In genomic region chr3:179347108-179347382, GRCh38 we compare ENCODE assay signal across 8 cellular contexts. TPM values are rescaled to one million over a fixed set of nuclear protein-coding genes. Genes with fewer than 3 reads are reported as not detected.
DNase-seq lines count a peak whose midpoint lies in the region; ATAC-seq and TF ChIP-seq lines count a peak whose summit lies in the region.

No MANE protein-coding gene starts in this region.

- H3K27ac ChIP-seq in GM23338 (ENCODE audit: low read depth) (peak overlapping the region; percentile 91; the same call in 1 of the 2 replicates), left ventricle myocardium inferior (replicated peaks) (peak overlapping the region; percentile 93)

- no peak for TF ChIP-seq CTCF in GM23338 (conservative IDR thresholded peaks at IDR 0.05; ENCODE audit: low read depth in 2 of 2)
- no peak for TF ChIP-seq CTCF in left ventricle myocardium inferior (IDR thresholded peaks at IDR 0.05; ENCODE audit: borderline replicate concordance)

- peaks cover 4% of the 10 kb centered on the region for H3K27me3 Mint-ChIP-seq in GM23338 (ENCODE audit: insufficient read depth, low read depth, poor library complexity)
- H3K27me3 Mint-ChIP-seq in activated CD4-positive, alpha-beta memory T cell treated with anti-CD3 and anti-CD28 coated beads, Interleukin-2, amount 10 ng/mL, durations not matched to agents 7 days and 5 days: no peaks in the 10 kb centered on the region

- intact Hi-C loops in left ventricle myocardium inferior (cut with micrococcal nuclease): no loop called here

- H3K4me3 ChIP-seq in GM23338 (peak overlapping the region; percentile 71), left ventricle myocardium inferior (peak overlapping the region; percentile 89), skeletal muscle satellite cell (ENCODE audit: low read length) (peak overlapping the region; percentile 92)

- CTCF ChIA-PET in activated CD4-positive, alpha-beta memory T cell treated with anti-CD3 and anti-CD28 coated beads, Interleukin-2, amount 10 ng/mL, durations not matched to agents 7 days and 5 days (lab: Charles Lee): interaction anchor here (1.4 to 2.5 kb wide), 3 partner anchors 23 to 26 kb away, joined by 3 to 11 read pairs (median 8); partner anchors contain the start of gene ZNF639

- 0 out of 2 replicates have a peak, but pooled peaks cover 9% of the 10 kb centered on the region for H4K20me1 ChIP-seq in GM23338 (replicated peaks; ENCODE audit: insufficient read depth)

- H3K4me2 ChIP-seq in GM23338 (peak overlapping the region; percentile 86), skeletal muscle satellite cell (ENCODE audit: low read length) (peak overlapping the region; percentile 87)

- ATAC-seq in GM23338 (peak; percentile 15), GM18520 (IDR thresholded peaks at IDR 0.05; ENCODE audit: unreplicated experiment) (no peak), HG03139 (IDR thresholded peaks at IDR 0.05; ENCODE audit: unreplicated experiment) (no peak)

- peaks cover 6% of the 10 kb centered on the region; the same call in 2 of the 3 replicates for H3K36me3 Mint-ChIP-seq in GM23338 (ENCODE audit: low read depth)
- H3K36me3 Mint-ChIP-seq in activated CD4-positive, alpha-beta memory T cell treated with anti-CD3 and anti-CD28 coated beads, Interleukin-2, amount 10 ng/mL, durations not matched to agents 7 days and 5 days (ENCODE audit: low read depth): peaks cover 16% of the 10 kb centered on the region

- peak overlapping the region; percentile 67; the same call in 1 of the 2 replicates for H2AFZ ChIP-seq in GM23338

- H3K9me3 Mint-ChIP-seq in GM23338: no peaks in the 10 kb centered on the region
- no peaks in the 10 kb centered on the region for H3K9me3 Mint-ChIP-seq in activated CD4-positive, alpha-beta memory T cell treated with anti-CD3 and anti-CD28 coated beads, Interleukin-2, amount 10 ng/mL, durations not matched to agents 7 days and 5 days

- peaks cover 17% of the 10 kb centered on the region for H3K79me2 ChIP-seq in GM23338 (replicated peaks; ENCODE audit: insufficient read depth)

- H3K4me1 Mint-ChIP-seq in GM23338: peaks cover 5% of the 10 kb centered on the region; the same call in 2 of the 3 replicates
- peaks cover 25% of the 10 kb centered on the region for H3K4me1 Mint-ChIP-seq in activated CD4-positive, alpha-beta memory T cell treated with anti-CD3 and anti-CD28 coated beads, Interleukin-2, amount 10 ng/mL, durations not matched to agents 7 days and 5 days

- no peaks in the 10 kb centered on the region for H3F3A ChIP-seq in GM23338 (replicated peaks; ENCODE audit: low read depth)

- POLR2A ChIA-PET in activated CD4-positive, alpha-beta memory T cell treated with anti-CD3 and anti-CD28 coated beads, Interleukin-2, amount 10 ng/mL, durations not matched to agents 7 days and 5 days (lab: Charles Lee): interaction anchor here (0.9 to 3.8 kb wide), 7 partner anchors 23 to 276 kb away, joined by 3 to 42 read pairs (median 4); partner anchors contain the start of genes GNB4, NDUFB5, ZMAT3 and ZNF639

- H3K27me3 ChIP-seq in GM23338 (ENCODE audit: insufficient read depth) (no peaks in the 10 kb centered on the region), left ventricle myocardium inferior (ENCODE audit: low read depth) (no peaks in the 10 kb centered on the region), skeletal muscle satellite cell (ENCODE audit: control insufficient read depth, insufficient read depth, low read length) (no peaks in the 10 kb centered on the region)

- DNase-seq in GM23338 (ENCODE audit: low spot score) (no peak), left ventricle myocardium inferior (no peak), ureter (ENCODE audit: low spot score) (no peak), NCI-H2196 (lab: John Stamatoyannopoulos, UW; ENCODE audit: unreplicated experiment) (no peak)
- DNase-seq in activated CD4-positive, alpha-beta memory T cell treated with anti-CD3 and anti-CD28 coated beads, Interleukin-2, amount 10 ng/mL, durations not matched to agents 7 days and 5 days: no peak

- peak overlapping the region; percentile 83 for H3K9ac ChIP-seq in skeletal muscle satellite cell (ENCODE audit: low read depth, low read length)

- H3K27ac Mint-ChIP-seq in GM23338: no peak overlapping the region
- peak overlapping the region; percentile 84 for H3K27ac Mint-ChIP-seq in activated CD4-positive, alpha-beta memory T cell treated with anti-CD3 and anti-CD28 coated beads, Interleukin-2, amount 10 ng/mL, durations not matched to agents 7 days and 5 days

- peaks cover 8% of the 10 kb centered on the region for H3K4me1 ChIP-seq in GM23338 (ENCODE audit: insufficient read depth)
- peaks cover 31% of the 10 kb centered on the region for H3K4me1 ChIP-seq in left ventricle myocardium inferior
- H3K4me1 ChIP-seq in skeletal muscle satellite cell (ENCODE audit: control insufficient read depth, insufficient read depth, low read length): peaks cover 9% of the 10 kb centered on the region

- H3K9me3 ChIP-seq in left ventricle myocardium inferior (replicated peaks): no peaks in the 10 kb centered on the region
- H3K9me3 ChIP-seq in skeletal muscle satellite cell (replicated peaks; ENCODE audit: low read length): no peaks in the 10 kb centered on the region

- H3K4me3 Mint-ChIP-seq in GM23338: peak overlapping the region; percentile 97
- peak overlapping the region; percentile 94 for H3K4me3 Mint-ChIP-seq in activated CD4-positive, alpha-beta memory T cell treated with anti-CD3 and anti-CD28 coated beads, Interleukin-2, amount 10 ng/mL, durations not matched to agents 7 days and 5 days

- no peaks in the 10 kb centered on the region for H3K9me2 ChIP-seq in GM23338 (ENCODE audit: insufficient read depth)

- H3K36me3 ChIP-seq in GM23338 (ENCODE audit: insufficient read depth) (peaks cover 11% of the 10 kb centered on the region; the same call in 1 of the 2 replicates), left ventricle myocardium inferior (peaks cover 26% of the 10 kb centered on the region), skeletal muscle satellite cell (ENCODE audit: insufficient read depth, low read length) (peaks cover 13% of the 10 kb centered on the region)

RNA-seq across cellular contexts. Expression of gene MFN1, which starts 0.5 kb away (rescaled TPM):
- 31.4 and 36.2 TPM in 2 replicates for total RNA-seq in GM23338 (2014; rRNA removed; shearing (Covaris generic))
- polyA plus RNA-seq in GM23338 (2016; fragmentation: Nextera tagmentation; extraction: Ambion mirVana): 12.6 and 16.1 TPM in 2 replicates
- total RNA-seq in activated CD4-positive, alpha-beta memory T cell treated with anti-CD3 and anti-CD28 coated beads, Interleukin-2, amount 10 ng/mL, durations not matched to agents 7 days and 5 days: 10 to 100 TPM; 30.6 to 31.2 TPM
- total RNA-seq in left ventricle myocardium inferior (74.2 TPM), ureter (56.0 TPM)
- 39.3 and 46.9 TPM in 2 replicates for total RNA-seq in skeletal muscle satellite cell (2012; rRNA removed)

RNA-seq across cellular contexts. Expression of gene ZNF639, which starts 24.2 kb away (rescaled TPM):
- total RNA-seq in GM23338 (2014; rRNA removed; shearing (Covaris generic)): 58.3 and 62.8 TPM in 2 replicates
- 30.0 and 33.6 TPM in 2 replicates for polyA plus RNA-seq in GM23338 (2016; fragmentation: Nextera tagmentation; extraction: Ambion mirVana)
- total RNA-seq in activated CD4-positive, alpha-beta memory T cell treated with anti-CD3 and anti-CD28 coated beads, Interleukin-2, amount 10 ng/mL, durations not matched to agents 7 days and 5 days: 10 to 100 TPM; 29.8 to 31.5 TPM
- total RNA-seq in left ventricle myocardium inferior (28.8 TPM), ureter (32.7 TPM)
- 30.7 and 33.4 TPM in 2 replicates for total RNA-seq in skeletal muscle satellite cell (2012; rRNA removed)
